ENCODE assay signal across 8 cellular contexts in genomic region chr18:80171190-80171872, GRCh38.
DNase-seq lines count a peak whose midpoint lies in the region; ATAC-seq and TF ChIP-seq lines count a peak whose summit lies in the region.

No MANE protein-coding gene starts in this region.

- H3K27ac ChIP-seq in 22Rv1 (no peak overlapping the region), coronary artery (no peak overlapping the region), mesenchymal stem cell (ENCODE audit: low read length, poor library complexity, severe bottlenecking) (no peak overlapping the region), stomach (peak overlapping the region in 1 of 5 donors; percentile 27)

- H3K27me3 ChIP-seq in mesenchymal stem cell (ENCODE audit: control insufficient read depth in 1 of 2, insufficient read depth in 1 of 2, low read length in 2 of 2) (peaks cover 0 to 26% of the 10 kb centered on the region in 2 experiments), stomach (peaks cover 0 to 8% (median 4%) of the 10 kb centered on the region in 3 donors)

- peak overlapping the region in 1 of 2 experiments; percentile 75 for H3K4ac ChIP-seq in mesenchymal stem cell (ENCODE audit: low read depth in 1 of 2, low read length in 2 of 2)

- no peaks in the 10 kb centered on the region for H3K36me3 Mint-ChIP-seq in T-helper 2 cell treated with Interferon-gamma antibody and Interleukin-4, amounts not matched to agents 5 μg/mL and 100 μg/mL, for 36 hours (ENCODE audit: low read depth)

- peak overlapping the region in 1 of 2 experiments; percentile 39 for H2BK12ac ChIP-seq in mesenchymal stem cell (ENCODE audit: low read length in 2 of 2)

- H3K4me3 Mint-ChIP-seq in T-helper 2 cell treated with Interferon-gamma antibody and Interleukin-4, amounts not matched to agents 5 μg/mL and 100 μg/mL, for 36 hours = no peak overlapping the region

- H2BK15ac ChIP-seq in mesenchymal stem cell (ENCODE audit: low read depth, poor library complexity, severe bottlenecking) = peak overlapping the region; percentile 54

- H2BK120ac ChIP-seq in mesenchymal stem cell (ENCODE audit: low read depth, low read length) = peak overlapping the region; percentile 55

- H3K9ac ChIP-seq in mesenchymal stem cell (ENCODE audit: low read length) = peak overlapping the region; percentile 75

- H3K18ac ChIP-seq in mesenchymal stem cell (ENCODE audit: low read depth in 1 of 2, low read length in 2 of 2) = peak overlapping the region in 1 of 2 experiments; percentile 79

- intact Hi-C loops in stomach (cut with DNase I; ENCODE audit: low total_unique reads) = no loop called here

- no peak overlapping the region for H2AK5ac ChIP-seq in mesenchymal stem cell (ENCODE audit: low read length, severe bottlenecking)

- H3K79me1 ChIP-seq in mesenchymal stem cell (replicated peaks; ENCODE audit: low read length, poor library complexity, severe bottlenecking) = no peaks in the 10 kb centered on the region

- H3K14ac ChIP-seq in mesenchymal stem cell (ENCODE audit: low read length in 2 of 2) = peak overlapping the region in 1 of 2 experiments; percentile 74

- peaks cover 8% of the 10 kb centered on the region for H3K4me1 Mint-ChIP-seq in T-helper 2 cell treated with Interferon-gamma antibody and Interleukin-4, amounts not matched to agents 5 μg/mL and 100 μg/mL, for 36 hours (ENCODE audit: low read depth)

- peak overlapping the region; percentile 50 for H3K4me2 ChIP-seq in mesenchymal stem cell (ENCODE audit: low read length, poor library complexity, severe bottlenecking)

- 41% methylated on average over 12 of the region's 22 CpGs for WGBS in mesenchymal stem cell
- WGBS in stomach, 5 donors = 27 to 44% (median 41%) methylated on average over 20 to 22 of the region's 22 CpGs

- peak overlapping the region; percentile 56 for H4K8ac ChIP-seq in mesenchymal stem cell (ENCODE audit: low read length)

- H3K4me1 ChIP-seq in mesenchymal stem cell (ENCODE audit: control insufficient read depth, insufficient read depth, low read depth, low read length) (peaks cover 12% of the 10 kb centered on the region), stomach (peaks cover 0 to 13% (median 6%) of the 10 kb centered on the region in 4 donors)

- H2BK5ac ChIP-seq in mesenchymal stem cell (ENCODE audit: low read depth, low read length, poor library complexity, severe bottlenecking) = no peak overlapping the region

- peak; percentile 75 for DNase-seq in GM19238 (ENCODE audit: insufficient read length, low spot score)
- DNase-seq in T-helper 2 cell treated with Interferon-gamma antibody and Interleukin-4, amounts not matched to agents 5 μg/mL and 100 μg/mL, for 36 hours (ENCODE audit: low spot score) = peak; percentile 40
- no peak for DNase-seq in coronary artery (ENCODE audit: low spot score)
- DNase-seq in mesenchymal stem cell = peak; percentile 83
- DNase-seq in stomach = peak; percentile 61
- no peak for DNase-seq in NCI-H2107 treated with DMSO at 0.1 percent for 48 hours (lab: John Stamatoyannopoulos, UW; ENCODE audit: unreplicated experiment)

- TF ChIP-seq CTCF in 22Rv1 (IDR thresholded peaks at IDR 0.05) = peak; percentile 97
- TF ChIP-seq CTCF in coronary artery (IDR thresholded peaks at IDR 0.05) = peak; percentile 67
- peak in 5 of 7 experiments; percentile 40 to 80 (median 61) for TF ChIP-seq CTCF in stomach (IDR thresholded peaks at IDR 0.05)

- H3K27ac Mint-ChIP-seq in T-helper 2 cell treated with Interferon-gamma antibody and Interleukin-4, amounts not matched to agents 5 μg/mL and 100 μg/mL, for 36 hours = no peak overlapping the region

- H3K36me3 ChIP-seq in mesenchymal stem cell (ENCODE audit: control insufficient read depth in 1 of 2, insufficient read depth in 2 of 2, low read depth in 1 of 2, low read length in 2 of 2) (peaks cover 0 to 3% of the 10 kb centered on the region in 2 experiments), stomach (no peaks in the 10 kb centered on the region)

- TF ChIP-seq POLR2A in stomach (IDR thresholded peaks at IDR 0.05) = no peak

- peaks cover 20% of the 10 kb centered on the region for H3K27me3 Mint-ChIP-seq in T-helper 2 cell treated with Interferon-gamma antibody and Interleukin-4, amounts not matched to agents 5 μg/mL and 100 μg/mL, for 36 hours (ENCODE audit: low read depth)

- no peak overlapping the region for H2AFZ ChIP-seq in mesenchymal stem cell (ENCODE audit: low read depth, low read length)

- H4K91ac ChIP-seq in mesenchymal stem cell (ENCODE audit: low read length) = peak overlapping the region; percentile 37

- TF ChIP-seq EP300 in stomach (IDR thresholded peaks at IDR 0.05) = no peak

- no peak overlapping the region for H3K23ac ChIP-seq in mesenchymal stem cell (ENCODE audit: low read length in 2 of 2)

- no peaks in the 10 kb centered on the region for H3K9me3 Mint-ChIP-seq in T-helper 2 cell treated with Interferon-gamma antibody and Interleukin-4, amounts not matched to agents 5 μg/mL and 100 μg/mL, for 36 hours

- ATAC-seq in GM19467 (IDR thresholded peaks at IDR 0.05; ENCODE audit: unreplicated experiment) = no peak

- H3K9me3 ChIP-seq in mesenchymal stem cell (ENCODE audit: control insufficient read depth, low read length) (no peaks in the 10 kb centered on the region), stomach (no peaks in the 10 kb centered on the region)

- H3K4me3 ChIP-seq in coronary artery = peak overlapping the region; percentile 63
- peak overlapping the region in 1 of 2 experiments; percentile 66 for H3K4me3 ChIP-seq in mesenchymal stem cell (ENCODE audit: insufficient read depth in 1 of 2, low read depth in 1 of 2, low read length in 2 of 2)
- peak overlapping the region in 3 of 4 donors; percentile 19 to 25 (median 22) for H3K4me3 ChIP-seq in stomach

Comparison
In these comparisons a context has a peak if more than half of its experiments do, and no peak if none do; other contexts are left out.
1. DNase-seq: peak in GM19238 (single experiment), T-helper 2 cell treated with Interferon-gamma antibody and Interleukin-4, amounts not matched to agents 5 μg/mL and 100 μg/mL, for 36 hours (single experiment), mesenchymal stem cell (single experiment) and stomach (single experiment); none in coronary artery (single experiment) and NCI-H2107 treated with DMSO at 0.1 percent for 48 hours (single experiment).
2. Peak in every context shown above with its lines, with median percentiles within 50 percentile points of each other: CTCF ChIP-seq.